Comparison of ENCODE assay signal across 8 cellular contexts in the genomic region with DNA sequence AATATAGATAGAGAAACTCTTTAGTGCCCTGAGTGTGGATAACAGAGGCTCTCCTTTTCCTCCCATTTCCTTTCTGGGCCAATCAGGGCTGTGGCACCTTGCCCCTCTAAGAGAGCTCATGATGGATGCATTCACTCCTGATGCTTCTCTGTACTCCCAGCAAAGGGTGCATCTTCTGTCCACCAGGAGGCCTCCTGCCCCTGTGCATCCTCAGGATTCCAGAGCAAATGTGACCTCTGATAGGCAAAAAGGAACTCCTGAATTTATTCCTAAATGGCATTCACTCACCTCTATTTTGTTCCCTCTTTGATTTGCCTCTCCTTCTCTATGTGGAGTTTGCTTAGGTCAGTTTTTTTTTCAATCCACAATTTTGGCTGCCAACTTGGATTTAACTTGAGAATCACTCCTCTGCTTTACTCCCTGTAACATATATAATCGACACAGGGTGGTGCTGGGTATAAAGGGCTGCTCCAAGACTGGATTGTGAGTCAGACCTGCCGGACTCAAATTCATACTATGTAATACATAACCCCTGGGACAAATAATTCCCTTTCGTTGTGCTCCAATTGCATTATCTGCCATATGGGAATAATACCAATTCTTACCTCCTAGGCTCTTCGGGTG. TPM values are rescaled to one million over a fixed set of nuclear protein-coding genes. Genes with fewer than 3 reads are reported as not detected.
DNase-seq lines count a peak whose midpoint lies in the region; ATAC-seq, FAIRE-seq and TF ChIP-seq lines count a peak whose summit lies in the region.

No MANE protein-coding gene starts in this region.

- H3K27me3 Mint-ChIP-seq in activated T-cell treated with anti-CD3 and anti-CD28 coated beads, Interleukin-2, amount 50 U/mL, for 24 hours: peaks cover 50% of the 10 kb centered on the region

- no peaks in the 10 kb centered on the region for H3K36me3 Mint-ChIP-seq in activated T-cell treated with anti-CD3 and anti-CD28 coated beads, Interleukin-2, amount 50 U/mL, for 24 hours (ENCODE audit: low read depth)

- no peaks in the 10 kb centered on the region for H3K9me3 Mint-ChIP-seq in activated T-cell treated with anti-CD3 and anti-CD28 coated beads, Interleukin-2, amount 50 U/mL, for 24 hours

- H3K36me3 ChIP-seq in SK-N-SH (replicated peaks in 1 of 2; ENCODE audit: control insufficient read depth in 1 of 2, insufficient read depth in 2 of 2, low read length in 1 of 2) (no peaks in the 10 kb centered on the region), kidney (ENCODE audit: control insufficient read depth in 1 of 2, insufficient read depth in 2 of 2, low read length in 2 of 2) (no peaks in the 10 kb centered on the region), right atrium auricular region (no peaks in the 10 kb centered on the region)

- H3K4me1 ChIP-seq in SK-N-SH (ENCODE audit: control insufficient read depth in 1 of 2, insufficient read depth in 2 of 2, low read depth in 1 of 2, low read length in 1 of 2): no peaks in the 10 kb centered on the region
- H3K4me1 ChIP-seq in kidney (ENCODE audit: control insufficient read depth in 1 of 2, insufficient read depth in 1 of 2, low read depth in 1 of 2, low read length in 2 of 2): no peaks in the 10 kb centered on the region
- H3K4me1 ChIP-seq in right atrium auricular region: no peaks in the 10 kb centered on the region

- no peak overlapping the region for H3K4me2 ChIP-seq in SK-N-SH

- peak; percentile 52 for ATAC-seq in HG03108 (IDR thresholded peaks at IDR 0.05; ENCODE audit: unreplicated experiment)
- no peak for ATAC-seq in GM19452 (IDR thresholded peaks at IDR 0.05; ENCODE audit: unreplicated experiment)

- peak; percentile 70 for TF ChIP-seq RAD21 in SK-N-SH (IDR thresholded peaks at IDR 0.05; ENCODE audit: low read length)

- no peak overlapping the region for H3K4me3 ChIP-seq in SK-N-SH (ENCODE audit: low read depth in 2 of 2, low read length in 1 of 2)
- no peak overlapping the region for H3K4me3 ChIP-seq in kidney (ENCODE audit: low read length in 2 of 2)
- no peak overlapping the region for H3K4me3 ChIP-seq in right atrium auricular region

- H3K27me3 ChIP-seq in SK-N-SH (ENCODE audit: insufficient read depth): no peaks in the 10 kb centered on the region
- H3K27me3 ChIP-seq in right atrium auricular region: no peaks in the 10 kb centered on the region

- H3K9me3 ChIP-seq in SK-N-SH: no peaks in the 10 kb centered on the region
- H3K9me3 ChIP-seq in kidney (ENCODE audit: control insufficient read depth in 1 of 2, low read length in 2 of 2): no peaks in the 10 kb centered on the region
- H3K9me3 ChIP-seq in right atrium auricular region: peaks cover 0 to 8% of the 10 kb centered on the region in 2 donors

- WGBS in SK-N-SH (ENCODE audit: low lambda C conversion rate): 36% methylated on average over 4 of the region's 4 CpGs

- DNase-seq in Daoy (ENCODE audit: low read depth) (peak; percentile 21), SK-N-SH (peak; percentile 55), kidney (no peak), right atrium auricular region (ENCODE audit: low spot score) (no peak)
- no peak for DNase-seq in activated T-cell treated with anti-CD3 and anti-CD28 coated beads, Interleukin-2, amount 50 U/mL, for 24 hours
- DNase-seq in activated naive CD4-positive, alpha-beta T cell treated with anti-CD3 and anti-CD28 coated beads, Interleukin-2, amount 50 U/mL, for 16 hours: no peak

- intact Hi-C loops in kidney (cut with DNase I): no loop called here

- H2AFZ ChIP-seq in SK-N-SH (ENCODE audit: low read depth): no peak overlapping the region

- no peaks in the 10 kb centered on the region for H3K79me2 ChIP-seq in SK-N-SH (ENCODE audit: insufficient read depth)

- H3K27ac Mint-ChIP-seq in activated T-cell treated with anti-CD3 and anti-CD28 coated beads, Interleukin-2, amount 50 U/mL, for 24 hours: no peak overlapping the region

- FAIRE-seq in kidney (lab: Jason Lieb, UNC): no peak

- H3F3A ChIP-seq in SK-N-SH (replicated peaks; ENCODE audit: insufficient read depth): no peaks in the 10 kb centered on the region

- no peak for TF ChIP-seq EP300 in SK-N-SH (IDR thresholded peaks at IDR 0.05; ENCODE audit: borderline replicate concordance in 1 of 2, low read depth in 1 of 2, low read length in 1 of 2)

- CTCF ChIA-PET in SK-N-SH (lab: Yijun Ruan, JAX): interaction anchor here (0.6 to 1.7 kb wide), 9 partner anchors 13 to 594 kb away, joined by 3 to 6 read pairs (median 4); a partner anchor contains a TSS

- no peaks in the 10 kb centered on the region for H3K9me2 ChIP-seq in SK-N-SH

- H3K4me1 Mint-ChIP-seq in activated T-cell treated with anti-CD3 and anti-CD28 coated beads, Interleukin-2, amount 50 U/mL, for 24 hours (ENCODE audit: low read depth): no peaks in the 10 kb centered on the region

- POLR2A ChIA-PET in SK-N-SH (lab: Yijun Ruan, JAX): no interaction called here

- H4K20me1 ChIP-seq in SK-N-SH (ENCODE audit: insufficient read depth): no peaks in the 10 kb centered on the region

- no peak overlapping the region for H3K4me3 Mint-ChIP-seq in activated T-cell treated with anti-CD3 and anti-CD28 coated beads, Interleukin-2, amount 50 U/mL, for 24 hours

- TF ChIP-seq CTCF in SK-N-SH (IDR thresholded peaks at IDR 0.05) (peak; percentile 64), kidney (IDR thresholded peaks at IDR 0.05; ENCODE audit: borderline replicate concordance, extremely low read depth, insufficient read depth) (peak; percentile 15), right atrium auricular region (IDR thresholded peaks at IDR 0.05) (peak in 1 of 2 donors; percentile 14)

- H3K27ac ChIP-seq in SK-N-SH (ENCODE audit: low read depth in 2 of 2, low read length in 1 of 2) (no peak overlapping the region), kidney (ENCODE audit: low read depth in 2 of 2, low read length in 2 of 2) (no peak overlapping the region), right atrium auricular region (no peak overlapping the region)

- no peak overlapping the region for H3K9ac ChIP-seq in SK-N-SH
- no peak overlapping the region for H3K9ac ChIP-seq in kidney (ENCODE audit: low read length in 2 of 2)

TF ChIP-seq in SK-N-SH, 30 proteins besides CTCF, POLR2A, EP300 and RAD21:
- TF ChIP-seq, protein P1, sequence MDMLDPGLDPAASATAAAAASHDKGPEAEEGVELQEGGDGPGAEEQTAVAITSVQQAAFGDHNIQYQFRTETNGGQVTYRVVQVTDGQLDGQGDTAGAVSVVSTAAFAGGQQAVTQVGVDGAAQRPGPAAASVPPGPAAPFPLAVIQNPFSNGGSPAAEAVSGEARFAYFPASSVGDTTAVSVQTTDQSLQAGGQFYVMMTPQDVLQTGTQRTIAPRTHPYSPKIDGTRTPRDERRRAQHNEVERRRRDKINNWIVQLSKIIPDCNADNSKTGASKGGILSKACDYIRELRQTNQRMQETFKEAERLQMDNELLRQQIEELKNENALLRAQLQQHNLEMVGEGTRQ (IDR thresholded peaks at IDR 0.05; ENCODE audit: borderline replicate concordance, low read depth, low read length): no peak
- TF ChIP-seq RCOR1 (IDR thresholded peaks at IDR 0.05; ENCODE audit: low read length) (no peak), NRF1 (IDR thresholded peaks at IDR 0.05; ENCODE audit: low read depth, low read length) (no peak), SIN3A (IDR thresholded peaks at IDR 0.05; ENCODE audit: borderline replicate concordance, low read depth, low read length) (no peak), SMC3 (IDR thresholded peaks at IDR 0.05; ENCODE audit: low read depth, low read length) (peak; percentile 48)

RNA-seq across cellular contexts. Expression of a gene that starts 1.1 kb away (rescaled TPM):
- total RNA-seq in Daoy (2014; rRNA removed; shearing (Covaris generic)): not detected in 2 replicates
- polyA plus RNA-seq in SK-N-SH (2012; rRNA removed): not detected in 2 replicates
- not detected in 2 replicates for polyA plus RNA-seq in SK-N-SH (2012; cell fraction: cytosol; rRNA removed)
- not detected in 2 replicates for polyA plus RNA-seq in SK-N-SH (2012; cell fraction: nucleus; rRNA removed)
- total RNA-seq in kidney: not detected
- polyA plus RNA-seq in kidney (ENCODE audit: insufficient read depth, low read depth, low replicate concordance): not detected
- total RNA-seq in right atrium auricular region: not detected

RNA-seq across cellular contexts. Expression of a gene that starts 39.1 kb away (rescaled TPM):
- total RNA-seq in Daoy (2014; rRNA removed; shearing (Covaris generic)): not detected in 2 replicates
- polyA plus RNA-seq in SK-N-SH (2012; rRNA removed): not detected in 2 replicates
- 0.05 TPM in 1 of 2 replicates, not detected in the other for polyA plus RNA-seq in SK-N-SH (2012; cell fraction: cytosol; rRNA removed)
- not detected in 2 replicates for polyA plus RNA-seq in SK-N-SH (2012; cell fraction: nucleus; rRNA removed)
- not detected for total RNA-seq in kidney
- not detected for polyA plus RNA-seq in kidney (ENCODE audit: insufficient read depth, low read depth, low replicate concordance)
- total RNA-seq in right atrium auricular region: not detected

Comparison
In these comparisons a context has a peak if more than half of its experiments do, and no peak if none do; other contexts are left out.
1. DNase-seq: peak in Daoy (single experiment) and SK-N-SH (single experiment); none in kidney (single experiment), activated T-cell treated with anti-CD3 and anti-CD28 coated beads, Interleukin-2, amount 50 U/mL, for 24 hours (single experiment), activated naive CD4-positive, alpha-beta T cell treated with anti-CD3 and anti-CD28 coated beads, Interleukin-2, amount 50 U/mL, for 16 hours (single experiment) and right atrium auricular region (single experiment).